ENCODE assay signal across 1 cellular context in the genomic region with DNA sequence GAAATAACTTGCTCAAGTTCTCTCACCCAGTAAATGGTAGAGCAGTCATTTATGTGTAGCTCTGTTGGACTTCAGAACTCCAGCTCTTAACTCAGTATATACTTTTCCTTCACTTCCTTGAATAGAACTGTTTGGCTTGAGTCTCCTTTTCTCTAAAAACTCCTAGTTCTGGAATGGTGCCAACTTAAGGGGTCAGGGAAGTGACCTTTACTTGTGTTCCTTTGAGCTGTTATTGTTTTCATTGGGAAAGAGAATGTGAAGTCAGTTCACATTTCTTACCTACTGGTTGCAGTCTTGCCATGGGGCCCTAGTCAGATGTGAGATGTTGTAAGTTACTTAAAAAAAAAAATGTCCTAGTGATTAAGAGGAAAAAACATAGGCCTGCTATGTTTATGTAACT.
TF ChIP-seq lines count a peak whose summit lies in the region.

No MANE protein-coding gene starts in this region.

TF ChIP-seq in HEK293, 187 proteins besides CTCF, POLR2A, EP300 and RAD21 (continued from another document):
- no peak for TF ChIP-seq ZNF629 (tag by site-specific recombination; IDR thresholded peaks at IDR 0.05)
- peak; percentile 37; the same call in 1 of the 2 replicates for TF ChIP-seq TRIM28 (IDR thresholded peaks at IDR 0.05; ENCODE audit: borderline replicate concordance, low read length)
